1 cellular context compared by ENCODE assay signal in genomic region chr17:59964455-59965328, GRCh38.
TF ChIP-seq lines count a peak whose summit lies in the region.

A gene with protein sequence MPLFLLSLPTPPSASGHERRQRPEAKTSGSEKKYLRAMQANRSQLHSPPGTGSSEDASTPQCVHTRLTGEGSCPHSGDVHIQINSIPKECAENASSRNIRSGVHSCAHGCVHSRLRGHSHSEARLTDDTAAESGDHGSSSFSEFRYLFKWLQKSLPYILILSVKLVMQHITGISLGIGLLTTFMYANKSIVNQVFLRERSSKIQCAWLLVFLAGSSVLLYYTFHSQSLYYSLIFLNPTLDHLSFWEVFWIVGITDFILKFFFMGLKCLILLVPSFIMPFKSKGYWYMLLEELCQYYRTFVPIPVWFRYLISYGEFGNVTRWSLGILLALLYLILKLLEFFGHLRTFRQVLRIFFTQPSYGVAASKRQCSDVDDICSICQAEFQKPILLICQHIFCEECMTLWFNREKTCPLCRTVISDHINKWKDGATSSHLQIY (minus strand): TSS chr17:59964740. CDS start chr17:59964663, 77 bp downstream.

TF ChIP-seq in HepG2, 621 proteins besides CTCF, POLR2A, EP300 and RAD21 (continued from another document and continues in another):
- TF ChIP-seq HCFC1 (IDR thresholded peaks at IDR 0.05; ENCODE audit: low read depth, low read length) (no peak), EED (CRISPR knock-in tag; IDR thresholded peaks at IDR 0.05) (peak; percentile 87), ZNF260 (CRISPR knock-in tag; IDR thresholded peaks at IDR 0.05; ENCODE audit: borderline replicate concordance, low read depth) (no peak), MZF1 (CRISPR knock-in tag; IDR thresholded peaks at IDR 0.05; ENCODE audit: borderline replicate concordance) (no peak), ZNF232 (CRISPR knock-in tag; IDR thresholded peaks at IDR 0.05; ENCODE audit: borderline replicate concordance) (peak; percentile 62; the same call in 1 of the 2 replicates), ATM (IDR thresholded peaks at IDR 0.05; ENCODE audit: borderline replicate concordance) (no peak), ZNF572 (CRISPR knock-in tag; IDR thresholded peaks at IDR 0.05) (peak; percentile 93; the same call in 1 of the 2 replicates), TSC22D2 (CRISPR knock-in tag; IDR thresholded peaks at IDR 0.05; ENCODE audit: borderline replicate concordance) (peak; percentile 63; the same call in 1 of the 2 replicates), MTA3 (CRISPR knock-in tag; IDR thresholded peaks at IDR 0.05) (no peak), TCF7 (IDR thresholded peaks at IDR 0.05; ENCODE audit: low read depth) (no peak), NCOA5 (CRISPR knock-in tag; IDR thresholded peaks at IDR 0.05) (no peak), PRDM10 (CRISPR knock-in tag; IDR thresholded peaks at IDR 0.05; ENCODE audit: low read depth) (peak; percentile 98), MTERF4 (CRISPR knock-in tag; IDR thresholded peaks at IDR 0.05) (no peak), ZNF33A (CRISPR knock-in tag; IDR thresholded peaks at IDR 0.05; ENCODE audit: borderline replicate concordance) (no peak), PLSCR1 (CRISPR knock-in tag; IDR thresholded peaks at IDR 0.05; ENCODE audit: borderline replicate concordance) (no peak), AHR (CRISPR knock-in tag; IDR thresholded peaks at IDR 0.05) (peak; percentile 74; the same call in 1 of the 2 replicates), HIVEP1 (CRISPR knock-in tag; IDR thresholded peaks at IDR 0.05) (peak; percentile 24; the same call in 1 of the 2 replicates), ZNF564 (CRISPR knock-in tag; IDR thresholded peaks at IDR 0.05) (peak; percentile 40; the same call in 1 of the 2 replicates), RAD51 (IDR thresholded peaks at IDR 0.05; ENCODE audit: borderline replicate concordance) (no peak), NFE2L2 (IDR thresholded peaks at IDR 0.05; ENCODE audit: low read length) (no peak), ZNF207 (IDR thresholded peaks at IDR 0.05; ENCODE audit: borderline replicate concordance) (no peak), HOXA5 (CRISPR knock-in tag; IDR thresholded peaks at IDR 0.05) (no peak), HNRNPK (IDR thresholded peaks at IDR 0.05; ENCODE audit: low read depth, low read length, poor library complexity, severe bottlenecking) (no peak), ZNF10 (CRISPR knock-in tag; IDR thresholded peaks at IDR 0.05; ENCODE audit: borderline replicate concordance, low read depth) (no peak), BRD4 (CRISPR knock-in tag; IDR thresholded peaks at IDR 0.05) (peak; percentile 62; the same call in 1 of the 2 replicates), IRF2 (CRISPR knock-in tag; IDR thresholded peaks at IDR 0.05) (0 out of 2 replicates have a peak, but pooled peaks have one; percentile 18), MEF2D (CRISPR knock-in tag; IDR thresholded peaks at IDR 0.05) (no peak; the same call in 1 of the 2 replicates), ZNF589 (CRISPR knock-in tag; conservative IDR thresholded peaks at IDR 0.05) (peak; percentile 61; the same call in 1 of the 2 replicates), SMAD9 (CRISPR knock-in tag; IDR thresholded peaks at IDR 0.05) (0 out of 2 replicates have a peak, but pooled peaks have one; percentile 32), ZNF550 (CRISPR knock-in tag; IDR thresholded peaks at IDR 0.05; ENCODE audit: borderline replicate concordance) (no peak), ZSCAN29 (CRISPR knock-in tag; conservative IDR thresholded peaks at IDR 0.05) (no peak), MXI1 (IDR thresholded peaks at IDR 0.05; ENCODE audit: borderline replicate concordance, low read depth, low read length) (peak; percentile 66; the same call in 2 of the 3 replicates), BRF2 (CRISPR knock-in tag; IDR thresholded peaks at IDR 0.05) (no peak), ZBTB8A (CRISPR knock-in tag; IDR thresholded peaks at IDR 0.05; ENCODE audit: borderline replicate concordance, low read depth) (no peak), ERF (CRISPR knock-in tag; IDR thresholded peaks at IDR 0.05) (peak; percentile 77), ZNF138 (CRISPR knock-in tag; IDR thresholded peaks at IDR 0.05; ENCODE audit: low read depth) (peak; percentile 72), KDM6A (CRISPR knock-in tag; IDR thresholded peaks at IDR 0.05; ENCODE audit: low read depth) (no peak), HDAC6 (IDR thresholded peaks at IDR 0.05; ENCODE audit: low read depth, low read length) (no peak), NR0B2 (CRISPR knock-in tag; IDR thresholded peaks at IDR 0.05) (peak; percentile 66), HOXD1 (CRISPR knock-in tag; IDR thresholded peaks at IDR 0.05) (peak; percentile 48; the same call in 1 of the 2 replicates), ZEB1 (IDR thresholded peaks at IDR 0.05; ENCODE audit: insufficient replicate concordance, low read depth) (peak; percentile 56)
- TF ChIP-seq, protein P1, sequence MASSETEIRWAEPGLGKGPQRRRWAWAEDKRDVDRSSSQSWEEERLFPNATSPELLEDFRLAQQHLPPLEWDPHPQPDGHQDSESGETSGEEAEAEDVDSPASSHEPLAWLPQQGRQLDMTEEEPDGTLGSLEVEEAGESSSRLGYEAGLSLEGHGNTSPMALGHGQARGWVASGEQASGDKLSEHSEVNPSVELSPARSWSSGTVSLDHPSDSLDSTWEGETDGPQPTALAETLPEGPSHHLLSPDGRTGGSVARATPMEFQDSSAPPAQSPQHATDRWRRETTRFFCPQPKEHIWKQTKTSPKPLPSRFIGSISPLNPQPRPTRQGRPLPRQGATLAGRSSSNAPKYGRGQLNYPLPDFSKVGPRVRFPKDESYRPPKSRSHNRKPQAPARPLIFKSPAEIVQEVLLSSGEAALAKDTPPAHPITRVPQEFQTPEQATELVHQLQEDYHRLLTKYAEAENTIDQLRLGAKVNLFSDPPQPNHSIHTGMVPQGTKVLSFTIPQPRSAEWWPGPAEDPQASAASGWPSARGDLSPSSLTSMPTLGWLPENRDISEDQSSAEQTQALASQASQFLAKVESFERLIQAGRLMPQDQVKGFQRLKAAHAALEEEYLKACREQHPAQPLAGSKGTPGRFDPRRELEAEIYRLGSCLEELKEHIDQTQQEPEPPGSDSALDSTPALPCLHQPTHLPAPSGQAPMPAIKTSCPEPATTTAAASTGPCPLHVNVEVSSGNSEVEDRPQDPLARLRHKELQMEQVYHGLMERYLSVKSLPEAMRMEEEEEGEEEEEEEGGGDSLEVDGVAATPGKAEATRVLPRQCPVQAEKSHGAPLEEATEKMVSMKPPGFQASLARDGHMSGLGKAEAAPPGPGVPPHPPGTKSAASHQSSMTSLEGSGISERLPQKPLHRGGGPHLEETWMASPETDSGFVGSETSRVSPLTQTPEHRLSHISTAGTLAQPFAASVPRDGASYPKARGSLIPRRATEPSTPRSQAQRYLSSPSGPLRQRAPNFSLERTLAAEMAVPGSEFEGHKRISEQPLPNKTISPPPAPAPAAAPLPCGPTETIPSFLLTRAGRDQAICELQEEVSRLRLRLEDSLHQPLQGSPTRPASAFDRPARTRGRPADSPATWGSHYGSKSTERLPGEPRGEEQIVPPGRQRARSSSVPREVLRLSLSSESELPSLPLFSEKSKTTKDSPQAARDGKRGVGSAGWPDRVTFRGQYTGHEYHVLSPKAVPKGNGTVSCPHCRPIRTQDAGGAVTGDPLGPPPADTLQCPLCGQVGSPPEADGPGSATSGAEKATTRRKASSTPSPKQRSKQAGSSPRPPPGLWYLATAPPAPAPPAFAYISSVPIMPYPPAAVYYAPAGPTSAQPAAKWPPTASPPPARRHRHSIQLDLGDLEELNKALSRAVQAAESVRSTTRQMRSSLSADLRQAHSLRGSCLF (CRISPR knock-in tag; IDR thresholded peaks at IDR 0.05; ENCODE audit: borderline replicate concordance): no peak
- TF ChIP-seq, protein P2, sequence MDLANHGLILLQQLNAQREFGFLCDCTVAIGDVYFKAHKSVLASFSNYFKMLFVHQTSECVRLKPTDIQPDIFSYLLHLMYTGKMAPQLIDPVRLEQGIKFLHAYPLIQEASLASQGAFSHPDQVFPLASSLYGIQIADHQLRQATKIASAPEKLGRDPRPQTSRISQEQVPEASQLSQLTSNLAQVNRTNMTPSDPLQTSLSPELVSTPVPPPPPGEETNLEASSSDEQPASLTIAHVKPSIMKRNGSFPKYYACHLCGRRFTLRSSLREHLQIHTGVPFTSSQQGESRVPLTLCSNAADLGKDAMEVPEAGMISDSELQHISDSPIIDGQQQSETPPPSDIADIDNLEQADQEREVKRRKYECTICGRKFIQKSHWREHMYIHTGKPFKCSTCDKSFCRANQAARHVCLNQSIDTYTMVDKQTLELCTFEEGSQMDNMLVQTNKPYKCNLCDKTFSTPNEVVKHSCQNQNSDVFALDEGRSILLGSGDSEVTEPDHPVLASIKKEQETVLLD (CRISPR knock-in tag; IDR thresholded peaks at IDR 0.05; ENCODE audit: low read depth): 0 out of 2 replicates have a peak, but pooled peaks have one; percentile 61
- TF ChIP-seq, protein P3, sequence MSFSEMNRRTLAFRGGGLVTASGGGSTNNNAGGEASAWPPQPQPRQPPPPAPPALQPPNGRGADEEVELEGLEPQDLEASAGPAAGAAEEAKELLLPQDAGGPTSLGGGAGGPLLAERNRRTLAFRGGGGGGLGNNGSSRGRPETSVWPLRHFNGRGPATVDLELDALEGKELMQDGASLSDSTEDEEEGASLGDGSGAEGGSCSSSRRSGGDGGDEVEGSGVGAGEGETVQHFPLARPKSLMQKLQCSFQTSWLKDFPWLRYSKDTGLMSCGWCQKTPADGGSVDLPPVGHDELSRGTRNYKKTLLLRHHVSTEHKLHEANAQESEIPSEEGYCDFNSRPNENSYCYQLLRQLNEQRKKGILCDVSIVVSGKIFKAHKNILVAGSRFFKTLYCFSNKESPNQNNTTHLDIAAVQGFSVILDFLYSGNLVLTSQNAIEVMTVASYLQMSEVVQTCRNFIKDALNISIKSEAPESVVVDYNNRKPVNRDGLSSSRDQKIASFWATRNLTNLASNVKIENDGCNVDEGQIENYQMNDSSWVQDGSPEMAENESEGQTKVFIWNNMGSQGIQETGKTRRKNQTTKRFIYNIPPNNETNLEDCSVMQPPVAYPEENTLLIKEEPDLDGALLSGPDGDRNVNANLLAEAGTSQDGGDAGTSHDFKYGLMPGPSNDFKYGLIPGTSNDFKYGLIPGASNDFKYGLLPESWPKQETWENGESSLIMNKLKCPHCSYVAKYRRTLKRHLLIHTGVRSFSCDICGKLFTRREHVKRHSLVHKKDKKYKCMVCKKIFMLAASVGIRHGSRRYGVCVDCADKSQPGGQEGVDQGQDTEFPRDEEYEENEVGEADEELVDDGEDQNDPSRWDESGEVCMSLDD (CRISPR knock-in tag; IDR thresholded peaks at IDR 0.05; ENCODE audit: borderline replicate concordance): peak; percentile 7; the same call in 1 of the 2 replicates
- TF ChIP-seq, protein P4, sequence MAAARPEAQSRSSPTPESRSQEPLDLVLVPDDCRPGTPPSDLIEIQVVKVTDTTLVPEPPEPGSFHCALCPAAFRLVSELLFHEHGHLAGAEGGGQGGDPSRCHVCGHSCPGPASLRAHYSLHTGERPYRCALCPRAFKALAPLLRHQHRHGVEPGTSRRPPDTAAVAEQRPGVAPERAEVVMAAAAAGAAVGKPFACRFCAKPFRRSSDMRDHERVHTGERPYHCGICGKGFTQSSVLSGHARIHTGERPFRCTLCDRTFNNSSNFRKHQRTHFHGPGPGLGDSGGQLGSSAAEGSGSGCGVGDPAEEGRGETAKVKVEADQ (CRISPR knock-in tag; IDR thresholded peaks at IDR 0.05; ENCODE audit: borderline replicate concordance): no peak; the same call in 1 of the 2 replicates
